ENCODE assay signal across 15 cellular contexts in the genomic region with DNA sequence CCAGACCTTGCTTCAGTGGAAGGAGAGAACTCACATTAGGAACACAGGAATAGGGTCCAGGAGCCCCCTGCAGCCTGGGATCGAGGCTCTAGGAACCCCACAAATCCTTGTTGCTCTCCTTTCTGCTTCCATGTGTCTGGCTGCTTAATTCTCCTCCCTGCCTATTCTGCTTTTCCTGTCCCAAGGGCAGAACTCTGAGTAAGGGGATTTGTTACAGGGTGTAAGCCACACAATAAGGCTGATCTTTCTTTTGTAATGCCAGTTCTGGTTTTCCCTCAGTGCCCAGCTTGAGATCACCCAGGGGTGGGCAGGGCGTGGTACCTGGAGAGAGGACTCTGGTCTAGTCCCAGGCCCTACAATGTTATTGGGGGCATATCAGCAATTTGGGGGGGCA.
"Had no signal": no experiment of that assay in that cellular context is flagged by ENCODE, and none has a peak within 500 bp of the region (broad histone marks: within the 10 kb centered on the region; RNA-seq: fewer than 3 reads in every experiment).

No MANE protein-coding gene starts in this region.

- H3K27ac Mint-ChIP-seq: activated naive CD4-positive, alpha-beta T cell treated with anti-CD3 and anti-CD28 coated beads for 36 hours; activated T-helper 17 cell treated with anti-CD3 and anti-CD28 coated beads, Interleukin-2, amount 50 U/mL, for 72 hours; nephron had no signal

- H3K9me3 ChIP-seq: gastrocnemius medialis, psoas muscle, thyroid gland had no signal

- H3K4me3 Mint-ChIP-seq: activated naive CD4-positive, alpha-beta T cell treated with anti-CD3 and anti-CD28 coated beads for 36 hours; nephron had no signal

- H3K4me2 ChIP-seq: hepatocyte had no signal

- DNase-seq: activated CD4-positive, alpha-beta T cell treated with anti-CD3 and anti-CD28 coated beads for 48 hours; activated naive CD4-positive, alpha-beta T cell treated with anti-CD3 and anti-CD28 coated beads for 36 hours; activated T-cell treated with anti-CD3 and anti-CD28 coated beads for 4 hours; effector CD4-positive, alpha-beta T cell; gastrocnemius medialis; psoas muscle; stimulated activated CD4-positive, alpha-beta T cell treated with anti-CD3 and anti-CD28 coated beads, Interleukin-2, amount 100 ng/mL, for 48 hours; stimulated activated CD8-positive, alpha-beta memory T cell treated with anti-CD3 and anti-CD28 coated beads, Interleukin-4, amount 100 ng/mL, for 48 hours; T1000; thyroid gland had no signal

- H3K27me3 Mint-ChIP-seq: activated T-helper 17 cell treated with anti-CD3 and anti-CD28 coated beads, Interleukin-2, amount 50 U/mL, for 72 hours had no signal

- H3K9me3 Mint-ChIP-seq: activated naive CD4-positive, alpha-beta T cell treated with anti-CD3 and anti-CD28 coated beads for 36 hours; activated T-helper 17 cell treated with anti-CD3 and anti-CD28 coated beads, Interleukin-2, amount 50 U/mL, for 72 hours; nephron had no signal

- ATAC-seq: activated T-helper 17 cell treated with anti-CD3 and anti-CD28 coated beads, Interleukin-2, amount 50 U/mL, for 72 hours; gastrocnemius medialis; psoas muscle had no signal

- H3K36me3 ChIP-seq: cardiac muscle cell, gastrocnemius medialis, thyroid gland had no signal

- H3K27ac ChIP-seq: cardiac muscle cell, epithelial cell of prostate, gastrocnemius medialis, hepatocyte, psoas muscle, thyroid gland had no signal

- H3K4me3 ChIP-seq: cardiac muscle cell, gastrocnemius medialis, hepatocyte, psoas muscle, thyroid gland had no signal

- H3K27me3 ChIP-seq: cardiac muscle cell, hepatocyte, thyroid gland had no signal
